ENCODE assay signal across 8 cellular contexts in the genomic region with DNA sequence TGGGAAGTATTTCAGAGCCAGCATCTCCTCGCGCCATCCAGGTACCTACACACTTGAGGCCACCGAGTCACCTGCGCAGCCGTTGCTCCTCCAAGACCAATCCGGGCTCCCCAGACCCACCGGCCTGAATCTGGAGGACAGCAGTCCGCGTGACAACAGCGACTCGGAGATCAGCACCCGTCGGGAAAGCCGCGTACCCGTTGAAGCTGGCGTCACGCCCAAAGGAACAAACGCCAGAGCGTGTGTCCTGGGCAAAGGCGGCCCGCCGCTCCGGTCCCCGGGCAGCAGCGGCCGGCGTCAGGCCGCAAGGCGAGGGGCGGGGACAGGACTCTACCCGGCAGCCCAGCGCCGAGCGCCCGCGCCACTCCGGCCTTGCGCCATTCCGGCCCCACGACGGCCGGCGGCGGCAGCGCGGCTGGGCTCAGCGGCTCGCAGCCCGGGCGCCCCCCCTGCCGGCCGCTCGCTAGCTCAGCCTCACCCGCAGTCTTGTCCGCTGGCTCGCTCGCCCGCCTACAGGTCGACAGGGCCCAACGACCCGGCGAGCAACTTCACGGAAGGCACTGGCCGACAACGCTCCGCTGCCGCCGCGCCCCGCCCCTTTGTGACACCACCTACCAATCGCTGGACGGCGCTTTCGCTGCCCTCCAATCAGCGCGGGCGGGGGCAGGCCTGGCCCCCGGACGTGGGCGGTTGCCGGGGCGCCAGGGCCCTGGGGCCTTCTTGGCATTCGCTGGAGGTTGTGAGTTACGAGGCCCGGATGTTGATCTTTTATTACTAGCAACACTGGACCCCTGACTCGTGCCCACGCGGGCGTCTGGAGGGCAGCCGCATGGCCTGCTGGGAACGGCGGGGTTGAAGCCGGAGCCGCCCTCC. TPM values are rescaled to one million over a fixed set of nuclear protein-coding genes. Genes with fewer than 3 reads are reported as not detected.
DNase-seq lines count a peak whose midpoint lies in the region; ATAC-seq and TF ChIP-seq lines count a peak whose summit lies in the region.

A gene (minus strand): TSS at position 572 of the 873 bp plus-strand sequence. CDS start 9,047 bp downstream, outside the sequence.

- H3K27me3 Mint-ChIP-seq in activated naive CD8-positive, alpha-beta T cell treated with anti-CD3 and anti-CD28 coated beads for 36 hours = no peaks in the 10 kb centered on the region

- WGBS in tibial nerve, 2 donors = 0 to 1% methylated on average over 13 to 71 of the region's 95 CpGs

- H3K27ac ChIP-seq in parathyroid adenoma (peak within 1 kb of the TSS; percentile 65), tibial nerve (peak within 1 kb of the TSS; percentile 50 to 91 (median 84))

- peak within 1 kb of the TSS; percentile 92 for H3K4me2 ChIP-seq in parathyroid adenoma (ENCODE audit: low read length)

- TF ChIP-seq CTCF in GM10248 (IDR thresholded peaks at IDR 0.05; ENCODE audit: control extremely low read depth, extremely low read depth, low read depth, missing control alignments) = peak; percentile 83
- TF ChIP-seq CTCF in HFF-Myc (IDR thresholded peaks at IDR 0.05; ENCODE audit: low read depth, low read length, missing control alignments) = peak; percentile 30
- peak; percentile 47 for TF ChIP-seq CTCF in parathyroid adenoma (IDR thresholded peaks at IDR 0.05)
- peak; percentile 58 to 95 (median 80) for TF ChIP-seq CTCF in tibial nerve (IDR thresholded peaks at IDR 0.05)

- H3K27me3 ChIP-seq in parathyroid adenoma (ENCODE audit: control insufficient read depth, insufficient read depth, low read length) = no peaks in the 10 kb centered on the region
- H3K27me3 ChIP-seq in tibial nerve = no peaks in the 10 kb centered on the region

- CTCF ChIA-PET in GM10248 (lab: Yijun Ruan, JAX) = interaction anchor here (0.7 to 3.5 kb wide), 19 partner anchors 9 to 422 kb away, joined by 3 to 39 read pairs (median 4); a partner anchor contains a TSS

- H3K4me1 Mint-ChIP-seq in activated naive CD8-positive, alpha-beta T cell treated with anti-CD3 and anti-CD28 coated beads for 36 hours = peaks cover 34% of the 10 kb centered on the region

- ATAC-seq in Right ventricle myocardium superior (ENCODE audit: poor library complexity) = peak; percentile 99

- intact Hi-C loops in Right ventricle myocardium superior (cut with DNase I) = loop anchor here (2.0 kb wide), 1 partner anchor 208 kb away; no protein-coding TSS in a partner anchor

- POLR2A ChIA-PET in GM10248 (lab: Yijun Ruan, JAX) = interaction anchor here (0.7 to 0.9 kb wide), 2 partner anchors 14 to 210 kb away, joined by 3 to 4 read pairs; no protein-coding TSS in a partner anchor

- H3K9me3 ChIP-seq in parathyroid adenoma (ENCODE audit: control insufficient read depth, low read length) (no peaks in the 10 kb centered on the region), tibial nerve (no peaks in the 10 kb centered on the region)

- DNase-seq in GM10248 (ENCODE audit: extremely low spot score) = peak; percentile 99
- peak; percentile 83 for DNase-seq in HFF-Myc (ENCODE audit: extremely low read depth, low read depth)
- DNase-seq in NAMALWA (ENCODE audit: low spot score) = peak; percentile 97
- DNase-seq in SKM-1 treated with dmso at 0.1 percent for 144 hours (lab: John Stamatoyannopoulos, UW; ENCODE audit: unreplicated experiment) = peak; percentile 93
- DNase-seq in activated naive CD8-positive, alpha-beta T cell treated with anti-CD3 and anti-CD28 coated beads for 36 hours = peak; percentile 98
- DNase-seq in Right ventricle myocardium superior = peak; percentile 99
- peak; percentile 92 to 93 for DNase-seq in tibial nerve (ENCODE audit: low spot score in 2 of 2)

- H3K4me3 ChIP-seq in HFF-Myc (replicated peaks; ENCODE audit: low read depth, low read length) = peak within 1 kb of the TSS; percentile 62
- H3K4me3 ChIP-seq in parathyroid adenoma (ENCODE audit: low read depth, low read length) = peak within 1 kb of the TSS; percentile 59
- peak within 1 kb of the TSS; percentile 61 to 87 (median 78) for H3K4me3 ChIP-seq in tibial nerve

- H2AFZ ChIP-seq in parathyroid adenoma = peak within 1 kb of the TSS; percentile 87

- H3K36me3 Mint-ChIP-seq in activated naive CD8-positive, alpha-beta T cell treated with anti-CD3 and anti-CD28 coated beads for 36 hours = peaks cover 6% of the 10 kb centered on the region

- peaks cover 3% of the 10 kb centered on the region for H3K9me3 Mint-ChIP-seq in activated naive CD8-positive, alpha-beta T cell treated with anti-CD3 and anti-CD28 coated beads for 36 hours

- H3K36me3 ChIP-seq in parathyroid adenoma (ENCODE audit: control insufficient read depth, insufficient read depth, low read length) (no peaks in the 10 kb centered on the region), tibial nerve (no peaks in the 10 kb centered on the region)

- H3K9ac ChIP-seq in parathyroid adenoma = no peak within 1 kb of the TSS

- TF ChIP-seq POLR2A in tibial nerve (IDR thresholded peaks at IDR 0.05) = peak; percentile 54 to 78

- TF ChIP-seq EP300 in tibial nerve (IDR thresholded peaks at IDR 0.05) = peak in 1 of 2 donors; percentile 77

- peak within 1 kb of the TSS; percentile 81 for H3K27ac Mint-ChIP-seq in activated naive CD8-positive, alpha-beta T cell treated with anti-CD3 and anti-CD28 coated beads for 36 hours

- no peaks in the 10 kb centered on the region for H3K4me1 ChIP-seq in parathyroid adenoma
- peaks cover 0 to 17% (median 8%) of the 10 kb centered on the region in 4 donors for H3K4me1 ChIP-seq in tibial nerve

- peak within 1 kb of the TSS; percentile 91 for H3K4me3 Mint-ChIP-seq in activated naive CD8-positive, alpha-beta T cell treated with anti-CD3 and anti-CD28 coated beads for 36 hours

- H3K79me2 ChIP-seq in parathyroid adenoma = peaks cover 7% of the 10 kb centered on the region

RNA-seq across cellular contexts. Expression of the gene that starts here (rescaled TPM):
- total RNA-seq in activated naive CD8-positive, alpha-beta T cell treated with anti-CD3 and anti-CD28 coated beads for 36 hours = 10 to 100 TPM; 11.3 to 11.8 TPM
- total RNA-seq in Right ventricle myocardium superior (10.0 TPM), tibial nerve (10 to 100 TPM; 23.8 to 40.0 (median 32.1) TPM)

Comparison
In these comparisons a context has a peak if more than half of its experiments do, and no peak if none do; other contexts are left out.
1. Peak in every context shown above with its lines: DNase-seq, ATAC-seq, H3K4me3 ChIP-seq and H3K27ac ChIP-seq.
2. CTCF ChIP-seq: peak in every context shown above with its lines; median percentile 83 in GM10248; 80 in tibial nerve; 47 in parathyroid adenoma; 30 in HFF-Myc.